Comparison of ENCODE assay signal across 27 cellular contexts in genomic region chr2:32456808-32457207, GRCh38.
"Had no signal": no experiment of that assay in that cellular context is flagged by ENCODE, and none has a peak within 500 bp of the region (broad histone marks: within the 10 kb centered on the region; RNA-seq: fewer than 3 reads in every experiment).

No MANE protein-coding gene starts in this region.

- H3K27me3 ChIP-seq: neural progenitor cell, ovary, spleen, stomach, thyroid gland, tibial nerve, upper lobe of left lung had no signal

- H3K4me1 Mint-ChIP-seq: nephron, neural progenitor cell had no signal

- H3K4me3 ChIP-seq: neural progenitor cell, ovary, psoas muscle, skin epidermis, smooth muscle cell, spleen, stomach, thoracic aorta, thyroid gland, tibial nerve, upper lobe of left lung had no signal

- H3K9me3 ChIP-seq: ovary, psoas muscle, spleen, stomach, thoracic aorta, thyroid gland, tibial nerve, upper lobe of left lung had no signal

- ATAC-seq: naive thymus-derived CD4-positive, alpha-beta T cell; psoas muscle; right cardiac atrium; sciatic nerve; stimulated activated effector memory CD8-positive, alpha-beta T cell treated with anti-CD3 and anti-CD28 coated beads, Interleukin-12 subunit alpha, Interleukin-12 subunit beta, amount 100 ng/mL, for 72 hours; stimulated activated naive B cell treated with anti-CD40 and anti-IgM and Interleukin-4, amounts not matched to agents 10 μg/mL and 1 μg/mL and 100 μg/mL, for 72 hours had no signal

- H3K27ac ChIP-seq: neural progenitor cell, ovary, parathyroid adenoma, psoas muscle, skin epidermis, spleen, stomach, thoracic aorta, thyroid gland, tibial nerve, upper lobe of left lung had no signal

- H3K27me3 Mint-ChIP-seq: naive thymus-derived CD4-positive, alpha-beta T cell; progenitor cell of endocrine pancreas; stimulated activated naive B cell treated with anti-CD40 and anti-IgM and Interleukin-4, amounts not matched to agents 10 μg/mL and 1 μg/mL and 100 μg/mL, for 72 hours had no signal

- H3K27ac Mint-ChIP-seq: nephron; neural progenitor cell; progenitor cell of endocrine pancreas; stimulated activated effector memory CD8-positive, alpha-beta T cell treated with anti-CD3 and anti-CD28 coated beads, Interleukin-12 subunit alpha, Interleukin-12 subunit beta, amount 100 ng/mL, for 72 hours; stimulated activated naive B cell treated with anti-CD40 and anti-IgM and Interleukin-4, amounts not matched to agents 10 μg/mL and 1 μg/mL and 100 μg/mL, for 72 hours had no signal

- H3K9me3 Mint-ChIP-seq: naive thymus-derived CD4-positive, alpha-beta T cell; neural progenitor cell; stimulated activated effector memory CD8-positive, alpha-beta T cell treated with anti-CD3 and anti-CD28 coated beads, Interleukin-12 subunit alpha, Interleukin-12 subunit beta, amount 100 ng/mL, for 72 hours; stimulated activated naive B cell treated with anti-CD40 and anti-IgM and Interleukin-4, amounts not matched to agents 10 μg/mL and 1 μg/mL and 100 μg/mL, for 72 hours had no signal

- DNase-seq: naive thymus-derived CD4-positive, alpha-beta T cell; occipital lobe; ovary; posterior cingulate gyrus; psoas muscle; right cardiac atrium; spleen; stimulated activated CD4-positive, alpha-beta T cell treated with anti-CD3 and anti-CD28 coated beads, Interleukin-12 subunit alpha, Interleukin-12 subunit beta, amount 100 ng/mL, for 4 hours; stimulated activated CD4-positive, alpha-beta T cell treated with anti-CD3 and anti-CD28 coated beads, Interleukin-1b, Interleukin-23, amount 100 ng/mL, for 48 hours; stimulated activated CD4-positive, alpha-beta T cell treated with anti-CD3 and anti-CD28 coated beads, Interleukin-4, amount 100 ng/mL, for 1 hour; stimulated activated CD4-positive, alpha-beta T cell treated with anti-CD3 and anti-CD28 coated beads, Interleukin-4, amount 100 ng/mL, for 4 hours; stimulated activated naive B cell treated with anti-CD40 and anti-IgM and Interleukin-4, amounts not matched to agents 10 μg/mL and 1 μg/mL and 100 μg/mL, for 72 hours; stimulated activated naive CD4-positive, alpha-beta T cell treated with Interleukin-2 at 50 U/mL for 16 hours; stomach; thyroid gland; trophoblast cell; upper lobe of left lung had no signal

- H3K4me1 ChIP-seq: neural progenitor cell, parathyroid adenoma, psoas muscle, stomach, tibial nerve, upper lobe of left lung had no signal

- H3K36me3 ChIP-seq: ovary, thoracic aorta, thyroid gland had no signal

- H3K4me3 Mint-ChIP-seq: naive thymus-derived CD4-positive, alpha-beta T cell; nephron; neural progenitor cell; stimulated activated effector memory CD8-positive, alpha-beta T cell treated with anti-CD3 and anti-CD28 coated beads, Interleukin-12 subunit alpha, Interleukin-12 subunit beta, amount 100 ng/mL, for 72 hours; stimulated activated naive B cell treated with anti-CD40 and anti-IgM and Interleukin-4, amounts not matched to agents 10 μg/mL and 1 μg/mL and 100 μg/mL, for 72 hours had no signal
